1 cellular context compared by ENCODE assay signal in the genomic region with DNA sequence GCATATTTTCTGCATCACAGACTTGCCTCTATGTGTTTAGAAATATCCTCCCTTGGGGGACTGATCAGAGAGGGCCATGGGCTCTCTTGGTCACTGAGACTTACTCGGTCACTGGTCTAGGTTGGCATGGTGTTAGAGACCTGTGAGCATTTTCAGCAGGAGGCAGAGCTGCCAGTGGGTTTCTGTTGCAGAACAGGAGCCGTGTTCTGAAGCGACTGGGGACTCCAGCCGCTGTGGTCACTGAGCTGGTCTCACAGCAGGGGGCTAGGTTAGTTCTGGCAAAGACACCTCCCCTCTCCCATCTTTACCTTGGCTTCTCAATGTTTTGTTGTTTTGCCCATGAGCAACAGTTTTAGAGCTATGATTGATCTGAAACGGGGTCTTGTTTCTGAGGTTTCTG.
TF ChIP-seq lines count a peak whose summit lies in the region.

No MANE protein-coding gene starts in this region.

TF ChIP-seq in K562, 482 proteins besides CTCF, POLR2A, EP300 and RAD21:
- no peak for TF ChIP-seq ZNF785 (CRISPR knock-in tag; IDR thresholded peaks at IDR 0.05)
- TF ChIP-seq ZBTB7A (IDR thresholded peaks at IDR 0.05; ENCODE audit: borderline replicate concordance, control insufficient read depth, low read depth, low read length): 0 out of 2 replicates have a peak, but pooled peaks have one; percentile 25
- no peak for TF ChIP-seq ZBTB17 (CRISPR knock-in tag; IDR thresholded peaks at IDR 0.05)
- no peak for TF ChIP-seq ZNF175 (CRISPR knock-in tag; IDR thresholded peaks at IDR 0.05; ENCODE audit: low read depth)
- no peak for TF ChIP-seq TCFL5 (CRISPR knock-in tag; conservative IDR thresholded peaks at IDR 0.05)
TF ChIP-seq in K562: peak in this region for 1.
